Comparison of ENCODE assay signal across 20 cellular contexts in genomic region chr22:47439643-47440265, GRCh38.
DNase-seq lines count a peak whose midpoint lies in the region; ATAC-seq, FAIRE-seq and TF ChIP-seq lines count a peak whose summit lies in the region.
"Had no signal": no experiment of that assay in that cellular context is flagged by ENCODE, and none has a peak within 500 bp of the region (broad histone marks: within the 10 kb centered on the region; RNA-seq: fewer than 3 reads in every experiment).

No MANE protein-coding gene starts in this region.

- CTCF ChIA-PET in HepG2 (lab: Yijun Ruan, JAX; ENCODE audit: low intra/inter-chr PET ratio, low total read pairs), result no interaction called here

- TF ChIP-seq EP300 in HepG2 (IDR thresholded peaks at IDR 0.05; ENCODE audit: low read depth in 2 of 2, low read length in 2 of 2) (no peak), HepG2 (CRISPR knock-in tag; IDR thresholded peaks at IDR 0.05; ENCODE audit: borderline replicate concordance) (no peak)

- no peak overlapping the region for H2AFZ ChIP-seq in HepG2 (ENCODE audit: low read length)
- H2AFZ ChIP-seq: GM23248 had no signal

- POLR2A ChIA-PET in HepG2 (lab: Yijun Ruan, JAX), result no interaction called here

- no peaks in the 10 kb centered on the region for H3K79me2 ChIP-seq in HepG2 (ENCODE audit: insufficient read depth, low read length)

- TF ChIP-seq POLR2A in HepG2 (IDR thresholded peaks at IDR 0.05; ENCODE audit: insufficient read depth in 1 of 2, low read depth in 2 of 2, low read length in 2 of 2), result no peak
- no peak for TF ChIP-seq POLR2A in right lobe of liver (IDR thresholded peaks at IDR 0.05)
- no peak for TF ChIP-seq POLR2A in vagina (IDR thresholded peaks at IDR 0.05)

- DNase-seq in HepG2 (ENCODE audit: low spot score), result no peak
- DNase-seq in right lobe of liver, result no peak
- peak; percentile 5 for DNase-seq in colonic mucosa
- DNase-seq in osteocyte (ENCODE audit: extremely low spot score, unreplicated experiment), result peak; percentile 66
- DNase-seq in vagina (ENCODE audit: extremely low spot score in 2 of 2), result peak; percentile 11 to 40
- DNase-seq in GM13977 (ENCODE audit: low spot score), result no peak
- DNase-seq: C1 segment of cervical spinal cord; Calu3; CD4-positive, alpha-beta memory T cell; COR-L47; DMS53; DMS79 treated with DMSO at 0.1 percent for 48 hours; GF-D8; GM23248; H7; HCEC 1CT had no signal

- no peaks in the 10 kb centered on the region for H3K4me1 ChIP-seq in HepG2 (ENCODE audit: insufficient read depth, low read length)
- H3K4me1 ChIP-seq in right lobe of liver, result no peaks in the 10 kb centered on the region
- no peaks in the 10 kb centered on the region for H3K4me1 ChIP-seq in colonic mucosa
- no peaks in the 10 kb centered on the region for H3K4me1 ChIP-seq in vagina

- intact Hi-C loops in HepG2 (cut with micrococcal nuclease; ENCODE audit: unreplicated experiment), result no loop called here
- intact Hi-C loops in right lobe of liver (cut with DNase I), result no loop called here
- intact Hi-C loops in colonic mucosa (cut with DNase I), result no loop called here
- intact Hi-C loops in vagina (cut with DNase I), result no loop called here

- in situ Hi-C loops in HepG2 (cut with HindIII; ENCODE audit: extremely low pct_ligation_motif_present, low pct_unique_long_range_greater_than_20kb), result no loop called here
- in situ Hi-C loops in GM13977 (cut with MboI; ENCODE audit: low pct_unique_long_range_greater_than_20kb, low sequenced_read_pairs, unreplicated experiment), result no loop called here

- no peak overlapping the region for H3K4me3 ChIP-seq in HepG2 (replicated peaks in 1 of 3; ENCODE audit: insufficient read depth in 1 of 3, low read depth in 2 of 3, low read length in 3 of 3)
- H3K4me3 ChIP-seq in right lobe of liver, result no peak overlapping the region
- H3K4me3 ChIP-seq in colonic mucosa, result no peak overlapping the region
- H3K4me3 ChIP-seq in vagina, result no peak overlapping the region
- H3K4me3 ChIP-seq: GM23248 had no signal

- BruUV-seq in HepG2 (replicated peaks; lab: Mats Ljungman, UMichigan), result no TSS peak

- no peaks in the 10 kb centered on the region for H4K20me1 ChIP-seq in HepG2 (ENCODE audit: insufficient read depth, low read length)

- TF ChIP-seq CTCF in HepG2 (CRISPR knock-in tag; IDR thresholded peaks at IDR 0.05), result no peak
- TF ChIP-seq CTCF in right lobe of liver (IDR thresholded peaks at IDR 0.05), result no peak
- TF ChIP-seq CTCF in colonic mucosa (IDR thresholded peaks at IDR 0.05), result no peak
- no peak for TF ChIP-seq CTCF in osteocyte (IDR thresholded peaks at IDR 0.05)
- TF ChIP-seq CTCF in vagina (IDR thresholded peaks at IDR 0.05), result no peak
- TF ChIP-seq CTCF in GM13977 (IDR thresholded peaks at IDR 0.05; ENCODE audit: extremely low read depth, insufficient read depth, missing control alignments), result no peak

- no peaks in the 10 kb centered on the region for H3K9me3 ChIP-seq in HepG2 (ENCODE audit: low read length)
- H3K9me3 ChIP-seq in right lobe of liver, result no peaks in the 10 kb centered on the region
- no peaks in the 10 kb centered on the region for H3K9me3 ChIP-seq in colonic mucosa
- peaks cover 5% of the 10 kb centered on the region for H3K9me3 ChIP-seq in vagina

- no peak overlapping the region for H3K4me2 ChIP-seq in HepG2 (ENCODE audit: low read depth, low read length)

- H3K9me3 Mint-ChIP-seq in osteocyte (ENCODE audit: unreplicated experiment), result peaks cover 39% of the 10 kb centered on the region

- H3K27me3 ChIP-seq in HepG2 (ENCODE audit: control insufficient read depth in 1 of 2, insufficient read depth in 2 of 2, low read length in 2 of 2) (peaks cover 2 to 23% of the 10 kb centered on the region in 2 experiments; a peak in 2 of 5 replicates), right lobe of liver (no peaks in the 10 kb centered on the region), colonic mucosa (no peaks in the 10 kb centered on the region), vagina (no peaks in the 10 kb centered on the region)

- FAIRE-seq in HepG2 (lab: Jason Lieb, UNC), result no peak
- FAIRE-seq: GM12891, H1 had no signal

- no peaks in the 10 kb centered on the region for H3K36me3 Mint-ChIP-seq in osteocyte (ENCODE audit: unreplicated experiment)

- no peak overlapping the region for H3K4me3 Mint-ChIP-seq in osteocyte (ENCODE audit: unreplicated experiment)

- no peak overlapping the region for H3K27ac Mint-ChIP-seq in osteocyte (ENCODE audit: unreplicated experiment)
- H3K27ac Mint-ChIP-seq: CD4-positive, alpha-beta memory T cell had no signal

- H3K4me1 Mint-ChIP-seq in osteocyte (ENCODE audit: unreplicated experiment), result no peaks in the 10 kb centered on the region
- H3K4me1 Mint-ChIP-seq: CD4-positive, alpha-beta memory T cell had no signal

- no peaks in the 10 kb centered on the region for H3K27me3 Mint-ChIP-seq in osteocyte (ENCODE audit: unreplicated experiment)
- H3K27me3 Mint-ChIP-seq: CD4-positive, alpha-beta memory T cell had no signal

- H3K27ac ChIP-seq in HepG2 (ENCODE audit: extremely low read length, insufficient read depth, low read length) (no peak overlapping the region), right lobe of liver (no peak overlapping the region), colonic mucosa (no peak overlapping the region), vagina (no peak overlapping the region)
- H3K27ac ChIP-seq: GM23248 had no signal

- H3K36me3 ChIP-seq in HepG2 (replicated peaks in 1 of 2; ENCODE audit: control insufficient read depth in 1 of 2, insufficient read depth in 2 of 2, low read length in 2 of 2), result no peaks in the 10 kb centered on the region
- H3K36me3 ChIP-seq in right lobe of liver, result no peaks in the 10 kb centered on the region
- H3K36me3 ChIP-seq in colonic mucosa, result no peaks in the 10 kb centered on the region
- H3K36me3 ChIP-seq in vagina, result no peaks in the 10 kb centered on the region

- H3K9ac ChIP-seq in HepG2 (ENCODE audit: insufficient read depth, low read depth, low read length) (no peak overlapping the region), colonic mucosa (ENCODE audit: low read depth in 2 of 2, low read length in 2 of 2) (no peak overlapping the region)
- H3K9ac ChIP-seq: GM23248 had no signal

- ATAC-seq in HepG2 (no peak), right lobe of liver (no peak), HG03378 (IDR thresholded peaks at IDR 0.05; ENCODE audit: unreplicated experiment) (no peak), GM21717 (IDR thresholded peaks at IDR 0.05; ENCODE audit: unreplicated experiment) (no peak)

- TF ChIP-seq RAD21 in HepG2 (CRISPR knock-in tag; IDR thresholded peaks at IDR 0.05), result no peak

- 43% methylated on average over 14 of the region's 17 CpGs for WGBS in HepG2 (ENCODE audit: low lambda C conversion rate)
- WGBS in right lobe of liver (ENCODE audit: insufficient coverage, low coverage, low lambda C conversion rate, missing lambda C conversion rate), result 66% methylated on average over 8 of the region's 17 CpGs

TF ChIP-seq in HepG2, 621 proteins besides CTCF, POLR2A, EP300 and RAD21 (continues in another document):
- no peak for TF ChIP-seq SMARCC2 (IDR thresholded peaks at IDR 0.05)
- TF ChIP-seq ONECUT2 (CRISPR knock-in tag; IDR thresholded peaks at IDR 0.05), result no peak
- TF ChIP-seq CREB1 (IDR thresholded peaks at IDR 0.05), result peak; percentile 51
- TF ChIP-seq CREB1 (CRISPR knock-in tag; IDR thresholded peaks at IDR 0.05), result no peak
- no peak for TF ChIP-seq YY1 (IDR thresholded peaks at IDR 0.05; ENCODE audit: insufficient read depth, insufficient replicate concordance, low read depth, low read length)
- no peak for TF ChIP-seq ELF4 (CRISPR knock-in tag; IDR thresholded peaks at IDR 0.05; ENCODE audit: borderline replicate concordance)
- no peak for TF ChIP-seq ZNF282 (IDR thresholded peaks at IDR 0.05; ENCODE audit: partially characterized antibody)
- TF ChIP-seq SCMH1 (CRISPR knock-in tag; IDR thresholded peaks at IDR 0.05; ENCODE audit: borderline replicate concordance), result no peak
- peak; percentile 86 for TF ChIP-seq ATF7 (IDR thresholded peaks at IDR 0.05)
- no peak for TF ChIP-seq ATF7 (CRISPR knock-in tag; IDR thresholded peaks at IDR 0.05)
- TF ChIP-seq, protein P1, sequence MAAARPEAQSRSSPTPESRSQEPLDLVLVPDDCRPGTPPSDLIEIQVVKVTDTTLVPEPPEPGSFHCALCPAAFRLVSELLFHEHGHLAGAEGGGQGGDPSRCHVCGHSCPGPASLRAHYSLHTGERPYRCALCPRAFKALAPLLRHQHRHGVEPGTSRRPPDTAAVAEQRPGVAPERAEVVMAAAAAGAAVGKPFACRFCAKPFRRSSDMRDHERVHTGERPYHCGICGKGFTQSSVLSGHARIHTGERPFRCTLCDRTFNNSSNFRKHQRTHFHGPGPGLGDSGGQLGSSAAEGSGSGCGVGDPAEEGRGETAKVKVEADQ (CRISPR knock-in tag; IDR thresholded peaks at IDR 0.05; ENCODE audit: borderline replicate concordance), result no peak
- TF ChIP-seq, protein P2, sequence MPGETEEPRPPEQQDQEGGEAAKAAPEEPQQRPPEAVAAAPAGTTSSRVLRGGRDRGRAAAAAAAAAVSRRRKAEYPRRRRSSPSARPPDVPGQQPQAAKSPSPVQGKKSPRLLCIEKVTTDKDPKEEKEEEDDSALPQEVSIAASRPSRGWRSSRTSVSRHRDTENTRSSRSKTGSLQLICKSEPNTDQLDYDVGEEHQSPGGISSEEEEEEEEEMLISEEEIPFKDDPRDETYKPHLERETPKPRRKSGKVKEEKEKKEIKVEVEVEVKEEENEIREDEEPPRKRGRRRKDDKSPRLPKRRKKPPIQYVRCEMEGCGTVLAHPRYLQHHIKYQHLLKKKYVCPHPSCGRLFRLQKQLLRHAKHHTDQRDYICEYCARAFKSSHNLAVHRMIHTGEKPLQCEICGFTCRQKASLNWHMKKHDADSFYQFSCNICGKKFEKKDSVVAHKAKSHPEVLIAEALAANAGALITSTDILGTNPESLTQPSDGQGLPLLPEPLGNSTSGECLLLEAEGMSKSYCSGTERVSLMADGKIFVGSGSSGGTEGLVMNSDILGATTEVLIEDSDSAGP (CRISPR knock-in tag; IDR thresholded peaks at IDR 0.05; ENCODE audit: borderline replicate concordance), result no peak
- TF ChIP-seq, protein P3, sequence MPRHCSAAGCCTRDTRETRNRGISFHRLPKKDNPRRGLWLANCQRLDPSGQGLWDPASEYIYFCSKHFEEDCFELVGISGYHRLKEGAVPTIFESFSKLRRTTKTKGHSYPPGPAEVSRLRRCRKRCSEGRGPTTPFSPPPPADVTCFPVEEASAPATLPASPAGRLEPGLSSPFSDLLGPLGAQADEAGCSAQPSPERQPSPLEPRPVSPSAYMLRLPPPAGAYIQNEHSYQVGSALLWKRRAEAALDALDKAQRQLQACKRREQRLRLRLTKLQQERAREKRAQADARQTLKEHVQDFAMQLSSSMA (CRISPR knock-in tag; IDR thresholded peaks at IDR 0.05), result no peak
- TF ChIP-seq KAT8 (CRISPR knock-in tag; IDR thresholded peaks at IDR 0.05), result no peak
- TF ChIP-seq SUZ12 (IDR thresholded peaks at IDR 0.05; ENCODE audit: low read depth, low read length), result no peak

Comparison
In these comparisons a context has a peak if more than half of its experiments do, and no peak if none do; other contexts are left out.
1. DNase-seq: peak in colonic mucosa (single experiment), osteocyte (single experiment) and vagina (2 of 2); none in HepG2 (single experiment), right lobe of liver (0 of 3) and GM13977 (single experiment).